ENCODE assay signal across 29 cellular contexts in genomic region chr1:93546162-93546863, GRCh38.
"Had no signal": no experiment of that assay in that cellular context is flagged by ENCODE, and none has a peak within 500 bp of the region (broad histone marks: within the 10 kb centered on the region; RNA-seq: fewer than 3 reads in every experiment).

No MANE protein-coding gene starts in this region.

- H3K36me3 Mint-ChIP-seq: activated naive CD8-positive, alpha-beta T cell had no signal

- H3K27ac ChIP-seq: brain microvascular endothelial cell, esophagus muscularis mucosa, foreskin keratinocyte, gastrocnemius medialis, WERI-Rb-1 had no signal

- H3K9me3 Mint-ChIP-seq: activated CD4-positive, alpha-beta T cell treated with anti-CD3 and anti-CD28 coated beads, Interleukin-2, amount 10 ng/mL, durations not matched to agents 24 days and 14 days; activated CD8-positive, alpha-beta T cell treated with anti-CD3 and anti-CD28 coated beads for 36 hours; activated T-cell treated with anti-CD3 and anti-CD28 coated beads, Interleukin-2, amount 50 U/mL, for 4 hours; activated T-helper 17 cell treated with anti-CD3 and anti-CD28 coated beads, Interleukin-2, amount 50 U/mL, for 72 hours; endodermal cell; T-cell; T-helper 1 cell treated with Interleukin-12 subunit alpha and Interleukin-12 subunit beta and Interleukin-4 antibody, amounts not matched to agents 30 μg/mL and 1 μg/mL, for 36 hours had no signal

- H3K4me3 ChIP-seq: esophagus muscularis mucosa, gastrocnemius medialis had no signal

- H3K27me3 Mint-ChIP-seq: activated CD4-positive, alpha-beta T cell treated with anti-CD3 and anti-CD28 coated beads for 36 hours; activated naive CD8-positive, alpha-beta T cell; activated T-helper 17 cell treated with anti-CD3 and anti-CD28 coated beads, Interleukin-2, amount 50 U/mL, for 72 hours; T-cell had no signal

- H3K4me1 ChIP-seq: esophagus muscularis mucosa, foreskin keratinocyte had no signal

- ATAC-seq: activated CD4-positive, alpha-beta T cell treated with anti-CD3 and anti-CD28 coated beads for 36 hours; activated CD8-positive, alpha-beta T cell treated with anti-CD3 and anti-CD28 coated beads for 36 hours; activated T-cell treated with anti-CD3 and anti-CD28 coated beads, Interleukin-2, amount 50 U/mL, for 4 hours; activated T-helper 17 cell treated with anti-CD3 and anti-CD28 coated beads, Interleukin-2, amount 50 U/mL, for 72 hours; foreskin keratinocyte; gastrocnemius medialis; T-cell had no signal

- H3K4me1 Mint-ChIP-seq: activated CD4-positive, alpha-beta T cell treated with anti-CD3 and anti-CD28 coated beads for 36 hours; activated CD4-positive, alpha-beta T cell treated with anti-CD3 and anti-CD28 coated beads, Interleukin-2, amount 10 ng/mL, durations not matched to agents 24 days and 14 days; activated T-helper 17 cell treated with anti-CD3 and anti-CD28 coated beads, Interleukin-2, amount 50 U/mL, for 72 hours; T-cell had no signal

- H3K27me3 ChIP-seq: brain microvascular endothelial cell, esophagus muscularis mucosa, foreskin keratinocyte, gastrocnemius medialis had no signal

- H3K9me3 ChIP-seq: esophagus muscularis mucosa, gastrocnemius medialis had no signal

- H3K4me3 Mint-ChIP-seq: activated CD4-positive, alpha-beta T cell treated with anti-CD3 and anti-CD28 coated beads for 36 hours; activated CD4-positive, alpha-beta T cell treated with anti-CD3 and anti-CD28 coated beads, Interleukin-2, amount 10 ng/mL, durations not matched to agents 24 days and 14 days; activated CD8-positive, alpha-beta T cell treated with anti-CD3 and anti-CD28 coated beads for 36 hours; activated naive CD8-positive, alpha-beta T cell; activated T-cell treated with anti-CD3 and anti-CD28 coated beads, Interleukin-2, amount 50 U/mL, for 4 hours; activated T-helper 17 cell treated with anti-CD3 and anti-CD28 coated beads, Interleukin-2, amount 50 U/mL, for 72 hours; endodermal cell; T-cell; T-helper 1 cell treated with Interleukin-12 subunit alpha and Interleukin-12 subunit beta and Interleukin-4 antibody, amounts not matched to agents 30 μg/mL and 1 μg/mL, for 36 hours had no signal

- H3K27ac Mint-ChIP-seq: activated CD4-positive, alpha-beta T cell treated with anti-CD3 and anti-CD28 coated beads for 36 hours; activated CD4-positive, alpha-beta T cell treated with anti-CD3 and anti-CD28 coated beads, Interleukin-2, amount 10 ng/mL, durations not matched to agents 24 days and 14 days; activated CD8-positive, alpha-beta T cell treated with anti-CD3 and anti-CD28 coated beads for 36 hours; activated naive CD8-positive, alpha-beta T cell; activated T-helper 17 cell treated with anti-CD3 and anti-CD28 coated beads, Interleukin-2, amount 50 U/mL, for 72 hours; endodermal cell; T-cell; T-helper 1 cell treated with Interleukin-12 subunit alpha and Interleukin-12 subunit beta and Interleukin-4 antibody, amounts not matched to agents 30 μg/mL and 1 μg/mL, for 36 hours had no signal

- DNase-seq: activated CD4-positive, alpha-beta T cell treated with anti-CD3 and anti-CD28 coated beads for 36 hours; activated CD4-positive, alpha-beta T cell treated with anti-CD3 and anti-CD28 coated beads, Interleukin-2, amount 10 ng/mL, durations not matched to agents 24 days and 14 days; activated CD4-positive, alpha-beta T cell treated with anti-CD3 and anti-CD28 coated beads, Interleukin-2, amount 50 U/mL, for 4 hours; activated CD4-positive, CD25-positive, alpha-beta regulatory T cell; activated CD4-positive, CD25-positive, alpha-beta regulatory T cell treated with anti-CD3 and anti-CD28 coated beads, Interleukin-2, amount 50 U/mL, for 72 hours; activated CD8-positive, alpha-beta memory T cell treated with anti-CD3 and anti-CD28 coated beads for 24 hours; activated CD8-positive, alpha-beta T cell treated with anti-CD3 and anti-CD28 coated beads for 36 hours; activated effector memory CD4-positive, alpha-beta T cell treated with Interleukin-2 at 50 U/mL for 16 hours; activated gamma-delta T cell treated with Interleukin-2 at 50 U/mL for 16 hours; activated naive CD4-positive, alpha-beta T cell treated with anti-CD3 and anti-CD28 coated beads, Interleukin-2, amount 50 U/mL, for 16 hours; activated naive CD4-positive, alpha-beta T cell treated with Interleukin-2 at 50 U/mL for 16 hours; activated T-cell treated with anti-CD3 and anti-CD28 coated beads, Interleukin-2, amount 50 U/mL, for 4 hours; amniotic stem cell; anterior cingulate cortex; brain microvascular endothelial cell; cortex of kidney; effector CD8-positive, alpha-beta T cell; endodermal cell; erythroblast; foreskin keratinocyte; gastrocnemius medialis; SW 1271; T-cell; T-helper 9 cell; WERI-Rb-1 had no signal
